In genomic region chr2:207008105-207008990, GRCh38 we compare ENCODE assay signal across 11 cellular contexts.
A peak's percentile ranks its signal among the peaks of the same experiment; 100 is the strongest.
DNase-seq lines count a peak whose midpoint lies in the region; ATAC-seq, FAIRE-seq and TF ChIP-seq lines count a peak whose summit lies in the region.
"Had no signal": no experiment of that assay in that cellular context is flagged by ENCODE, and none has a peak within 500 bp of the region (broad histone marks: within the 10 kb centered on the region; RNA-seq: fewer than 3 reads in every experiment).

No MANE protein-coding gene starts in this region.

- TF ChIP-seq EP300 in HepG2 (IDR thresholded peaks at IDR 0.05; ENCODE audit: low read depth in 2 of 2, low read length in 2 of 2): no peak
- TF ChIP-seq EP300 in HepG2 (CRISPR knock-in tag; IDR thresholded peaks at IDR 0.05; ENCODE audit: borderline replicate concordance): no peak

- no peaks in the 10 kb centered on the region for H3K36me3 ChIP-seq in left ventricle myocardium inferior
- H3K36me3 ChIP-seq in right atrium auricular region: no peaks in the 10 kb centered on the region
- H3K36me3 ChIP-seq in breast epithelium: no peaks in the 10 kb centered on the region
- H3K36me3 ChIP-seq in HepG2 (replicated peaks in 1 of 2; ENCODE audit: control insufficient read depth in 1 of 2, insufficient read depth in 2 of 2, low read length in 2 of 2): no peaks in the 10 kb centered on the region
- H3K36me3 ChIP-seq: BLaER1 treated with 17β-estradiol and CSF1 and Interleukin-3, amounts not matched to agents 10 nM and 100 nM; Peyer's patch had no signal

- no peak for ATAC-seq in HepG2

- intact Hi-C loops in left ventricle myocardium inferior (cut with micrococcal nuclease): no loop called here
- intact Hi-C loops in breast epithelium (cut with DNase I; ENCODE audit: low total_unique reads): loop anchor here (10.0 kb wide), 1 partner anchor 124 kb away; no protein-coding TSS in a partner anchor
- intact Hi-C loops in HepG2 (cut with micrococcal nuclease; ENCODE audit: unreplicated experiment): no loop called here

- no peaks in the 10 kb centered on the region for H3K79me2 ChIP-seq in HepG2 (ENCODE audit: insufficient read depth, low read length)

- in situ Hi-C loops in HepG2 (cut with HindIII; ENCODE audit: extremely low pct_ligation_motif_present, low pct_unique_long_range_greater_than_20kb): no loop called here
- in situ Hi-C loops in GM13976 (cut with MboI; ENCODE audit: low sequenced_read_pairs, unreplicated experiment): no loop called here

- TF ChIP-seq POLR2A in breast epithelium (IDR thresholded peaks at IDR 0.05) (no peak), HepG2 (IDR thresholded peaks at IDR 0.05; ENCODE audit: insufficient read depth in 1 of 2, low read depth in 2 of 2, low read length in 2 of 2) (no peak)

- no peaks in the 10 kb centered on the region for H3K9me3 ChIP-seq in left ventricle myocardium inferior (replicated peaks)
- H3K9me3 ChIP-seq in right atrium auricular region: no peaks in the 10 kb centered on the region
- no peaks in the 10 kb centered on the region for H3K9me3 ChIP-seq in breast epithelium
- H3K9me3 ChIP-seq in HepG2 (ENCODE audit: low read length): no peaks in the 10 kb centered on the region
- H3K9me3 ChIP-seq: BLaER1 treated with 17β-estradiol and CSF1 and Interleukin-3, amounts not matched to agents 10 nM and 100 nM; Peyer's patch had no signal

- 0% methylated on average over 1 of the region's 1 CpG for WGBS in HepG2 (ENCODE audit: low lambda C conversion rate)

- H3K9ac ChIP-seq in HepG2 (ENCODE audit: insufficient read depth, low read depth, low read length): no peak overlapping the region
- H3K9ac ChIP-seq: BLaER1 treated with 17β-estradiol and CSF1 and Interleukin-3, amounts not matched to agents 10 nM and 100 nM had no signal

- no peak overlapping the region for H3K4me3 ChIP-seq in left ventricle myocardium inferior
- H3K4me3 ChIP-seq in right atrium auricular region: no peak overlapping the region
- no peak overlapping the region for H3K4me3 ChIP-seq in breast epithelium
- no peak overlapping the region for H3K4me3 ChIP-seq in HepG2 (replicated peaks in 1 of 3; ENCODE audit: insufficient read depth in 1 of 3, low read depth in 2 of 3, low read length in 3 of 3)
- H3K4me3 ChIP-seq: BLaER1 treated with 17β-estradiol and CSF1 and Interleukin-3, amounts not matched to agents 10 nM and 100 nM; Peyer's patch had no signal

- FAIRE-seq in HepG2 (lab: Jason Lieb, UNC): no peak

- BruUV-seq in HepG2 (replicated peaks; lab: Mats Ljungman, UMichigan): no TSS peak

- H3K27ac ChIP-seq in left ventricle myocardium inferior (replicated peaks) (no peak overlapping the region), right atrium auricular region (no peak overlapping the region), breast epithelium (peak overlapping the region; percentile 17 to 43), HepG2 (ENCODE audit: extremely low read length, insufficient read depth, low read length) (no peak overlapping the region)
- H3K27ac ChIP-seq: BLaER1 treated with 17β-estradiol and CSF1 and Interleukin-3, amounts not matched to agents 10 nM and 100 nM; Peyer's patch had no signal

- CTCF ChIA-PET in HepG2 (lab: Yijun Ruan, JAX; ENCODE audit: low intra/inter-chr PET ratio, low total read pairs): no interaction called here

- DNase-seq in left ventricle myocardium inferior: no peak
- DNase-seq in right atrium auricular region (ENCODE audit: low spot score): no peak
- DNase-seq in breast epithelium (ENCODE audit: low spot score in 2 of 2): peak in 1 of 2 donors; percentile 30
- DNase-seq in inferior parietal cortex (ENCODE audit: extremely low spot score): peak; percentile 49
- no peak for DNase-seq in epidermal melanocyte (ENCODE audit: insufficient read length, low spot score)
- DNase-seq in HepG2 (ENCODE audit: low spot score): no peak
- no peak for DNase-seq in glomerular visceral epithelial cell (ENCODE audit: extremely low spot score)
- no peak for DNase-seq in GM13976 (ENCODE audit: low spot score)
- DNase-seq: activated CD4-positive, alpha-beta memory T cell treated with anti-CD3 and anti-CD28 coated beads for 36 hours; Peyer's patch had no signal

- H3K4me2 ChIP-seq in HepG2 (ENCODE audit: low read depth, low read length): no peak overlapping the region
- H3K4me2 ChIP-seq: BLaER1 treated with 17β-estradiol and CSF1 and Interleukin-3, amounts not matched to agents 10 nM and 100 nM had no signal

- H3K27me3 ChIP-seq in left ventricle myocardium inferior (ENCODE audit: low read depth) (no peaks in the 10 kb centered on the region), right atrium auricular region (no peaks in the 10 kb centered on the region), breast epithelium (no peaks in the 10 kb centered on the region), HepG2 (ENCODE audit: control insufficient read depth in 1 of 2, insufficient read depth in 2 of 2, low read length in 2 of 2) (no peaks in the 10 kb centered on the region)
- H3K27me3 ChIP-seq: BLaER1 treated with 17β-estradiol and CSF1 and Interleukin-3, amounts not matched to agents 10 nM and 100 nM; Peyer's patch had no signal

- TF ChIP-seq CTCF in left ventricle myocardium inferior (IDR thresholded peaks at IDR 0.05; ENCODE audit: borderline replicate concordance): peak; percentile 24
- no peak for TF ChIP-seq CTCF in right atrium auricular region (IDR thresholded peaks at IDR 0.05)
- peak in 2 of 3 donors; percentile 6 to 11 for TF ChIP-seq CTCF in breast epithelium (IDR thresholded peaks at IDR 0.05)
- TF ChIP-seq CTCF in HepG2 (CRISPR knock-in tag; IDR thresholded peaks at IDR 0.05): no peak
- no peak for TF ChIP-seq CTCF in GM13976 (IDR thresholded peaks at IDR 0.05; ENCODE audit: borderline replicate concordance, control extremely low read depth, extremely low read depth, insufficient read depth, missing control alignments)

- POLR2A ChIA-PET in HepG2 (lab: Yijun Ruan, JAX): no interaction called here

- no peak for TF ChIP-seq RAD21 in HepG2 (CRISPR knock-in tag; IDR thresholded peaks at IDR 0.05)

- H3K4me1 ChIP-seq in left ventricle myocardium inferior: no peaks in the 10 kb centered on the region
- H3K4me1 ChIP-seq in right atrium auricular region: no peaks in the 10 kb centered on the region
- no peaks in the 10 kb centered on the region for H3K4me1 ChIP-seq in breast epithelium
- H3K4me1 ChIP-seq in HepG2 (ENCODE audit: insufficient read depth, low read length): no peaks in the 10 kb centered on the region
- H3K4me1 ChIP-seq: Peyer's patch had no signal

- no peak overlapping the region for H2AFZ ChIP-seq in HepG2 (ENCODE audit: low read length)

- H4K20me1 ChIP-seq in HepG2 (ENCODE audit: insufficient read depth, low read length): no peaks in the 10 kb centered on the region
- H4K20me1 ChIP-seq: BLaER1 treated with 17β-estradiol and CSF1 and Interleukin-3, amounts not matched to agents 10 nM and 100 nM had no signal

TF ChIP-seq in HepG2, 621 proteins besides CTCF, POLR2A, EP300 and RAD21:
- no peak for TF ChIP-seq ARID3A (IDR thresholded peaks at IDR 0.05; ENCODE audit: low read depth, low read length)
- no peak for TF ChIP-seq JUND (CRISPR knock-in tag; IDR thresholded peaks at IDR 0.05)
- TF ChIP-seq ZNF772 (CRISPR knock-in tag; IDR thresholded peaks at IDR 0.05): no peak
- TF ChIP-seq SETDB1 (CRISPR knock-in tag; IDR thresholded peaks at IDR 0.05; ENCODE audit: borderline replicate concordance): no peak
TF ChIP-seq in HepG2: peak in this region for 0.

Comparison
In these comparisons a context has a peak if more than half of its experiments do, and no peak if none do; other contexts are left out.
1. CTCF ChIP-seq: peak in left ventricle myocardium inferior (single experiment) and breast epithelium (2 of 3); none in right atrium auricular region (0 of 2), HepG2 (single experiment) and GM13976 (single experiment).
2. H3K27ac ChIP-seq: peak in breast epithelium (2 of 2); none in left ventricle myocardium inferior (single experiment), right atrium auricular region (0 of 2) and HepG2 (single experiment).